8 cellular contexts compared by ENCODE assay signal in genomic region chr6:30690403-30691207, GRCh38. TPM values are rescaled to one million over a fixed set of nuclear protein-coding genes. Genes with fewer than 3 reads are reported as not detected.
DNase-seq lines count a peak whose midpoint lies in the region; ATAC-seq lines count a peak whose summit lies in the region.

NRM (minus strand) TSS chr6:30690984; CDS start chr6:30690974, 10 bp downstream.

- intact Hi-C loops in activated CD4-positive, alpha-beta T cell treated with anti-CD3 and anti-CD28 coated beads, Interleukin-2, amount 10 ng/mL, durations not matched to agents 24 days and 14 days (cut with micrococcal nuclease) = no loop called here
- intact Hi-C loops in left colon (cut with DNase I, micrococcal nuclease) = no loop called here

- peaks cover 14% of the 10 kb centered on the region for H3K36me3 Mint-ChIP-seq in activated CD4-positive, alpha-beta T cell treated with anti-CD3 and anti-CD28 coated beads, Interleukin-2, amount 10 ng/mL, durations not matched to agents 24 days and 14 days (ENCODE audit: low read depth)

- H3K27me3 Mint-ChIP-seq in activated CD4-positive, alpha-beta T cell treated with anti-CD3 and anti-CD28 coated beads, Interleukin-2, amount 10 ng/mL, durations not matched to agents 24 days and 14 days = no peaks in the 10 kb centered on the region

- no peaks in the 10 kb centered on the region for H3K9me3 Mint-ChIP-seq in activated CD4-positive, alpha-beta T cell treated with anti-CD3 and anti-CD28 coated beads, Interleukin-2, amount 10 ng/mL, durations not matched to agents 24 days and 14 days

- DNase-seq in NCI-H526 treated with DMSO at 0.1 percent for 48 hours (lab: John Stamatoyannopoulos, UW) (peak; percentile 69), cortex of kidney (lab: John Stamatoyannopoulos, UW) (peak; percentile 38), left colon (peak; percentile 91 to 92)
- DNase-seq in activated CD4-positive, alpha-beta T cell treated with anti-CD3 and anti-CD28 coated beads, Interleukin-2, amount 10 ng/mL, durations not matched to agents 24 days and 14 days = peak; percentile 93
- peak; percentile 54 to 76 (median 70) for DNase-seq in stimulated activated CD4-positive, alpha-beta T cell treated with anti-CD3 and anti-CD28 coated beads, Interleukin-1b, Interleukin-23, amount 100 ng/mL, for 24 hours (ENCODE audit: low read depth in 4 of 4, low spot score in 1 of 4)

- peak within 1 kb of the TSS; percentile 94 for H3K4me3 Mint-ChIP-seq in activated CD4-positive, alpha-beta T cell treated with anti-CD3 and anti-CD28 coated beads, Interleukin-2, amount 10 ng/mL, durations not matched to agents 24 days and 14 days

- peaks cover 44% of the 10 kb centered on the region for H3K4me1 Mint-ChIP-seq in activated CD4-positive, alpha-beta T cell treated with anti-CD3 and anti-CD28 coated beads, Interleukin-2, amount 10 ng/mL, durations not matched to agents 24 days and 14 days

- peak; percentile 33 for ATAC-seq in HG03442 (IDR thresholded peaks at IDR 0.05; ENCODE audit: unreplicated experiment)
- ATAC-seq in left colon = peak; percentile 87
- ATAC-seq in GM21367 (IDR thresholded peaks at IDR 0.05; ENCODE audit: unreplicated experiment) = no peak

- H3K27ac Mint-ChIP-seq in activated CD4-positive, alpha-beta T cell treated with anti-CD3 and anti-CD28 coated beads, Interleukin-2, amount 10 ng/mL, durations not matched to agents 24 days and 14 days = peak within 1 kb of the TSS; percentile 89

- peak within 1 kb of the TSS; percentile 94 for H3K4me3 ChIP-seq in GM08714 (ENCODE audit: low read length)

RNA-seq across cellular contexts. Expression of gene NRM, which starts in this region (rescaled TPM):
- total RNA-seq in activated CD4-positive, alpha-beta T cell treated with anti-CD3 and anti-CD28 coated beads, Interleukin-2, amount 10 ng/mL, durations not matched to agents 24 days and 14 days = 20.2 and 20.5 TPM in 2 replicates
- 1 to 10 TPM; 4.6 to 5.4 TPM for total RNA-seq in left colon

Comparison
In these comparisons a context has a peak if more than half of its experiments do, and no peak if none do; other contexts are left out.
1. DNase-seq: peak in every context shown above with its lines; median percentile 93 in activated CD4-positive, alpha-beta T cell treated with anti-CD3 and anti-CD28 coated beads, Interleukin-2, amount 10 ng/mL, durations not matched to agents 24 days and 14 days; 92 in left colon; 70 in stimulated activated CD4-positive, alpha-beta T cell treated with anti-CD3 and anti-CD28 coated beads, Interleukin-1b, Interleukin-23, amount 100 ng/mL, for 24 hours; 69 in NCI-H526 treated with DMSO at 0.1 percent for 48 hours; 38 in cortex of kidney.